Comparison of ENCODE assay signal across 1 cellular context in genomic region chr20:36969478-36970186, GRCh38.
A peak's percentile ranks its signal among the peaks of the same experiment; 100 is the strongest.
TF ChIP-seq lines count a peak whose summit lies in the region.

No MANE protein-coding gene starts in this region.

TF ChIP-seq in HepG2, 621 proteins besides CTCF, POLR2A, EP300 and RAD21 (continued from another document):
- TF ChIP-seq, protein P1, sequence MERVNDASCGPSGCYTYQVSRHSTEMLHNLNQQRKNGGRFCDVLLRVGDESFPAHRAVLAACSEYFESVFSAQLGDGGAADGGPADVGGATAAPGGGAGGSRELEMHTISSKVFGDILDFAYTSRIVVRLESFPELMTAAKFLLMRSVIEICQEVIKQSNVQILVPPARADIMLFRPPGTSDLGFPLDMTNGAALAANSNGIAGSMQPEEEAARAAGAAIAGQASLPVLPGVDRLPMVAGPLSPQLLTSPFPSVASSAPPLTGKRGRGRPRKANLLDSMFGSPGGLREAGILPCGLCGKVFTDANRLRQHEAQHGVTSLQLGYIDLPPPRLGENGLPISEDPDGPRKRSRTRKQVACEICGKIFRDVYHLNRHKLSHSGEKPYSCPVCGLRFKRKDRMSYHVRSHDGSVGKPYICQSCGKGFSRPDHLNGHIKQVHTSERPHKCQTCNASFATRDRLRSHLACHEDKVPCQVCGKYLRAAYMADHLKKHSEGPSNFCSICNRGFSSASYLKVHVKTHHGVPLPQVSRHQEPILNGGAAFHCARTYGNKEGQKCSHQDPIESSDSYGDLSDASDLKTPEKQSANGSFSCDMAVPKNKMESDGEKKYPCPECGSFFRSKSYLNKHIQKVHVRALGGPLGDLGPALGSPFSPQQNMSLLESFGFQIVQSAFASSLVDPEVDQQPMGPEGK (CRISPR knock-in tag; IDR thresholded peaks at IDR 0.05), result 0 out of 2 replicates have a peak, but pooled peaks have one; percentile 17
- TF ChIP-seq ZNF883 (CRISPR knock-in tag; IDR thresholded peaks at IDR 0.05; ENCODE audit: not compliant biosample characterization), result peak; percentile 53
